In the genomic region with DNA sequence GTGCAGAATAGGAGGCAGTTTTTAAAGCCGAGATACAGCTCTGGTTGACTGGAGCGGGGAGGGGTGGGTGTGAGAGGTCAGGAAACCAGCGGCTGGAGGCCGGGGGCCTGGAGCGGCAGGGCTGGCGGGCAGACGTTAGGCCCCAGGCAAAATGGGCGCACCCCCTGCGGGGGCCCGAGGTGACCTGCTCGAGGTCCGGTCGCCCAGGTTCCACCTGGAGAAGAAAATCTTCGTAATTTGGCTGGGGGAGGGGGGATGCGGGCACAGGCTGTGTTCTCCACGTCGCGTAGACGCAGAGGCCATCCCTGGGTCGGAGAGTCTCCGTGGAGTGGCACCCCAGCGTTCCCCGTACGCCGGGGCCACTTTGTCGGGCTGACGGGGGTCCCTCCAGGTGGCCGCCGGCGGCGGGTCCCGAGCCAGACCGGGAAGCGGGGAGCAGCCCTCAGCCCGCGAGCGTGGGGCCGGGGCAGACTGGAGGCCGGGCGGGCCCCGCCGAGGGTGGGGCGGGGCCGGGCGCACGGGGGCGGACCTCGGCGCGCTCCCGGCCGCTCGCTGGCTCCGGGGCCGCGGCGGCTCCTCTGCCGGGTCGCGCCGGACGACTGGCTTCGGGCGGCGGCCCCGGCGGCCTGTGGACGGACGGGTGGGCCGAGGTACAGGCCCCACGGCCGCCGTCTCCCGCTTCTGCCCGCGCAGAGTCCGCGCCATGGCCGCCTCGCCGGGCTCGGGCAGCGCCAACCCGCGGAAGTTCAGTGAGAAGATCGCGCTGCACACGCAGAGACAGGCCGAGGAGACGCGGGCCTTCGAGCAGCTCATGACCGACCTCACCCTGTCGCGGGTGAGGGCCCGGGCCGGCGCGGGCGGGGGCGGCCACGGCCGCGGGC, we compare ENCODE assay signal across 1 cellular context.
A peak's percentile ranks its signal among the peaks of the same experiment; 100 is the strongest.
TF ChIP-seq lines count a peak whose summit lies in the region.

CRTC3 (plus strand) TSS at position 555 of the 881 bp plus-strand sequence; CDS start at position 704, 149 bp downstream.

TF ChIP-seq in K562, 482 proteins besides CTCF, POLR2A, EP300 and RAD21 (continued from another document):
- TF ChIP-seq, protein P1, sequence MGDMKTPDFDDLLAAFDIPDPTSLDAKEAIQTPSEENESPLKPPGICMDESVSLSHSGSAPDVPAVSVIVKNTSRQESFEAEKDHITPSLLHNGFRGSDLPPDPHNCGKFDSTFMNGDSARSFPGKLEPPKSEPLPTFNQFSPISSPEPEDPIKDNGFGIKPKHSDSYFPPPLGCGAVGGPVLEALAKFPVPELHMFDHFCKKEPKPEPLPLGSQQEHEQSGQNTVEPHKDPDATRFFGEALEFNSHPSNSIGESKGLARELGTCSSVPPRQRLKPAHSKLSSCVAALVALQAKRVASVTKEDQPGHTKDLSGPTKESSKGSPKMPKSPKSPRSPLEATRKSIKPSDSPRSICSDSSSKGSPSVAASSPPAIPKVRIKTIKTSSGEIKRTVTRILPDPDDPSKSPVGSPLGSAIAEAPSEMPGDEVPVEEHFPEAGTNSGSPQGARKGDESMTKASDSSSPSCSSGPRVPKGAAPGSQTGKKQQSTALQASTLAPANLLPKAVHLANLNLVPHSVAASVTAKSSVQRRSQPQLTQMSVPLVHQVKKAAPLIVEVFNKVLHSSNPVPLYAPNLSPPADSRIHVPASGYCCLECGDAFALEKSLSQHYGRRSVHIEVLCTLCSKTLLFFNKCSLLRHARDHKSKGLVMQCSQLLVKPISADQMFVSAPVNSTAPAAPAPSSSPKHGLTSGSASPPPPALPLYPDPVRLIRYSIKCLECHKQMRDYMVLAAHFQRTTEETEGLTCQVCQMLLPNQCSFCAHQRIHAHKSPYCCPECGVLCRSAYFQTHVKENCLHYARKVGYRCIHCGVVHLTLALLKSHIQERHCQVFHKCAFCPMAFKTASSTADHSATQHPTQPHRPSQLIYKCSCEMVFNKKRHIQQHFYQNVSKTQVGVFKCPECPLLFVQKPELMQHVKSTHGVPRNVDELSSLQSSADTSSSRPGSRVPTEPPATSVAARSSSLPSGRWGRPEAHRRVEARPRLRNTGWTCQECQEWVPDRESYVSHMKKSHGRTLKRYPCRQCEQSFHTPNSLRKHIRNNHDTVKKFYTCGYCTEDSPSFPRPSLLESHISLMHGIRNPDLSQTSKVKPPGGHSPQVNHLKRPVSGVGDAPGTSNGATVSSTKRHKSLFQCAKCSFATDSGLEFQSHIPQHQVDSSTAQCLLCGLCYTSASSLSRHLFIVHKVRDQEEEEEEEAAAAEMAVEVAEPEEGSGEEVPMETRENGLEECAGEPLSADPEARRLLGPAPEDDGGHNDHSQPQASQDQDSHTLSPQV (IDR thresholded peaks at IDR 0.05), result peak; percentile 49; the same call in 1 of the 2 replicates
- peak; percentile 62 for TF ChIP-seq VEZF1 (CRISPR knock-in tag; IDR thresholded peaks at IDR 0.05)
- no peak for TF ChIP-seq DMBX1 (CRISPR knock-in tag; IDR thresholded peaks at IDR 0.05; ENCODE audit: borderline replicate concordance)
- no peak for TF ChIP-seq ATF1 (CRISPR knock-in tag; IDR thresholded peaks at IDR 0.05)
- TF ChIP-seq ATF1 (tag; IDR thresholded peaks at IDR 0.05), result peak; percentile 24; the same call in 1 of the 2 replicates
- TF ChIP-seq, protein P2, sequence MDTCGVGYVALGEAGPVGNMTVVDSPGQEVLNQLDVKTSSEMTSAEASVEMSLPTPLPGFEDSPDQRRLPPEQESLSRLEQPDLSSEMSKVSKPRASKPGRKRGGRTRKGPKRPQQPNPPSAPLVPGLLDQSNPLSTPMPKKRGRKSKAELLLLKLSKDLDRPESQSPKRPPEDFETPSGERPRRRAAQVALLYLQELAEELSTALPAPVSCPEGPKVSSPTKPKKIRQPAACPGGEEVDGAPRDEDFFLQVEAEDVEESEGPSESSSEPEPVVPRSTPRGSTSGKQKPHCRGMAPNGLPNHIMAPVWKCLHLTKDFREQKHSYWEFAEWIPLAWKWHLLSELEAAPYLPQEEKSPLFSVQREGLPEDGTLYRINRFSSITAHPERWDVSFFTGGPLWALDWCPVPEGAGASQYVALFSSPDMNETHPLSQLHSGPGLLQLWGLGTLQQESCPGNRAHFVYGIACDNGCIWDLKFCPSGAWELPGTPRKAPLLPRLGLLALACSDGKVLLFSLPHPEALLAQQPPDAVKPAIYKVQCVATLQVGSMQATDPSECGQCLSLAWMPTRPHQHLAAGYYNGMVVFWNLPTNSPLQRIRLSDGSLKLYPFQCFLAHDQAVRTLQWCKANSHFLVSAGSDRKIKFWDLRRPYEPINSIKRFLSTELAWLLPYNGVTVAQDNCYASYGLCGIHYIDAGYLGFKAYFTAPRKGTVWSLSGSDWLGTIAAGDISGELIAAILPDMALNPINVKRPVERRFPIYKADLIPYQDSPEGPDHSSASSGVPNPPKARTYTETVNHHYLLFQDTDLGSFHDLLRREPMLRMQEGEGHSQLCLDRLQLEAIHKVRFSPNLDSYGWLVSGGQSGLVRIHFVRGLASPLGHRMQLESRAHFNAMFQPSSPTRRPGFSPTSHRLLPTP (IDR thresholded peaks at IDR 0.05; ENCODE audit: borderline replicate concordance, extremely low read depth, insufficient read length), result no peak
- TF ChIP-seq IRF2 (CRISPR knock-in tag; IDR thresholded peaks at IDR 0.05), result no peak
- TF ChIP-seq GTF2B (IDR thresholded peaks at IDR 0.05; ENCODE audit: extremely low read depth, insufficient read length), result no peak
- TF ChIP-seq POLR2G (IDR thresholded peaks at IDR 0.05; ENCODE audit: low read depth, low read length), result peak; percentile 86
- TF ChIP-seq MAX (CRISPR knock-in tag; IDR thresholded peaks at IDR 0.05), result peak; percentile 14; the same call in 1 of the 2 replicates
- TF ChIP-seq MAZ (CRISPR knock-in tag; conservative IDR thresholded peaks at IDR 0.05 in 1 of 2, IDR thresholded peaks at IDR 0.05 in 1 of 2), result 0 out of 4 replicates have a peak, but pooled peaks of 1 of the 2 experiments have one; percentile 72
- peak in 1 of 2 experiments; percentile 30; a peak in 2 of 4 replicates for TF ChIP-seq SIN3A (IDR thresholded peaks at IDR 0.05; ENCODE audit: borderline replicate concordance in 2 of 2, control insufficient read depth in 1 of 2, low read depth in 2 of 2, low read length in 2 of 2)
- TF ChIP-seq BHLHE40 (IDR thresholded peaks at IDR 0.05; ENCODE audit: low read length), result no peak
- peak; percentile 40; the same call in 1 of the 2 replicates for TF ChIP-seq MGA (IDR thresholded peaks at IDR 0.05)
- TF ChIP-seq, protein P3, sequence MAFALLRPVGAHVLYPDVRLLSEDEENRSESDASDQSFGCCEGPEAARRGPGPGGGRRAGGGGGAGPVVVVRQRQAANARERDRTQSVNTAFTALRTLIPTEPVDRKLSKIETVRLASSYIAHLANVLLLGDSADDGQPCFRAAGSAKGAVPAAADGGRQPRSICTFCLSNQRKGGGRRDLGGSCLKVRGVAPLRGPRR (CRISPR knock-in tag; IDR thresholded peaks at IDR 0.05), result no peak
